ENCODE assay signal across 8 cellular contexts in genomic region chr7:2894118-2894940, GRCh38. TPM values are rescaled to one million over a fixed set of nuclear protein-coding genes. Genes with fewer than 3 reads are reported as not detected.
DNase-seq lines count a peak whose midpoint lies in the region; ATAC-seq and TF ChIP-seq lines count a peak whose summit lies in the region.

No MANE protein-coding gene starts in this region.

- H3K4me3 Mint-ChIP-seq in naive B cell (peak overlapping the region; percentile 75 to 96 (median 85)), endothelial cell (ENCODE audit: unreplicated experiment) (no peak overlapping the region)

- H3K4me1 Mint-ChIP-seq in naive B cell = peaks cover 22 to 43% (median 27%) of the 10 kb centered on the region in 3 donors
- no peaks in the 10 kb centered on the region for H3K4me1 Mint-ChIP-seq in endothelial cell (ENCODE audit: unreplicated experiment)

- H3K27ac Mint-ChIP-seq in naive B cell (peak overlapping the region; percentile 78 to 98 (median 94)), endothelial cell (ENCODE audit: unreplicated experiment) (no peak overlapping the region)

- DNase-seq in NCI-H146 (lab: John Stamatoyannopoulos, UW) (peak; percentile 41), NCI-H146 treated with DMSO at 0.1 percent for 48 hours (lab: John Stamatoyannopoulos, UW; ENCODE audit: unreplicated experiment) (no peak), naive B cell (peak; percentile 61), dermis blood vessel endothelial cell (no peak), DMS53 treated with DMSO at 0.1 percent for 48 hours (lab: John Stamatoyannopoulos, UW; ENCODE audit: unreplicated experiment) (no peak), endothelial cell (ENCODE audit: low spot score) (no peak)
- DNase-seq in activated CD4-positive, alpha-beta T cell treated with anti-CD3 and anti-CD28 coated beads for 4 hours = peak; percentile 39 to 49

- no peaks in the 10 kb centered on the region for H3K27me3 Mint-ChIP-seq in naive B cell
- peaks cover 5% of the 10 kb centered on the region for H3K27me3 Mint-ChIP-seq in endothelial cell (ENCODE audit: unreplicated experiment)

- peak; percentile 46 for ATAC-seq in HG03097 (IDR thresholded peaks at IDR 0.05; ENCODE audit: low FRiP score, unreplicated experiment)
- peak; percentile 70 to 73 for ATAC-seq in naive B cell (ENCODE audit: low read depth in 2 of 2)

- H3K9me3 Mint-ChIP-seq in naive B cell (peaks cover 0 to 6% (median 0%) of the 10 kb centered on the region in 7 donors), endothelial cell (ENCODE audit: unreplicated experiment) (no peaks in the 10 kb centered on the region)

- no peaks in the 10 kb centered on the region for H3K36me3 Mint-ChIP-seq in naive B cell
- no peaks in the 10 kb centered on the region for H3K36me3 Mint-ChIP-seq in endothelial cell (ENCODE audit: low read depth, unreplicated experiment)

- TF ChIP-seq CTCF in endothelial cell (IDR thresholded peaks at IDR 0.05; ENCODE audit: unreplicated experiment) = no peak

RNA-seq across cellular contexts. Expression of gene GNA12, which starts 50.2 kb away (rescaled TPM):
- 10 to 100 TPM; 26.6 to 43.8 (median 34.8) TPM for polyA plus RNA-seq in naive B cell (ENCODE audit: low read depth in 6 of 6)
- total RNA-seq in dermis blood vessel endothelial cell = 17.4 and 78.6 TPM in 2 replicates
- total RNA-seq in endothelial cell (ENCODE audit: unreplicated experiment) = 105 TPM

Comparison
In these comparisons a context has a peak if more than half of its experiments do, and no peak if none do; other contexts are left out.
1. DNase-seq: peak in NCI-H146 (single experiment), activated CD4-positive, alpha-beta T cell treated with anti-CD3 and anti-CD28 coated beads for 4 hours (2 of 2) and naive B cell (single experiment); none in NCI-H146 treated with DMSO at 0.1 percent for 48 hours (single experiment), dermis blood vessel endothelial cell (single experiment), DMS53 treated with DMSO at 0.1 percent for 48 hours (single experiment) and endothelial cell (single experiment).